In the genomic region with DNA sequence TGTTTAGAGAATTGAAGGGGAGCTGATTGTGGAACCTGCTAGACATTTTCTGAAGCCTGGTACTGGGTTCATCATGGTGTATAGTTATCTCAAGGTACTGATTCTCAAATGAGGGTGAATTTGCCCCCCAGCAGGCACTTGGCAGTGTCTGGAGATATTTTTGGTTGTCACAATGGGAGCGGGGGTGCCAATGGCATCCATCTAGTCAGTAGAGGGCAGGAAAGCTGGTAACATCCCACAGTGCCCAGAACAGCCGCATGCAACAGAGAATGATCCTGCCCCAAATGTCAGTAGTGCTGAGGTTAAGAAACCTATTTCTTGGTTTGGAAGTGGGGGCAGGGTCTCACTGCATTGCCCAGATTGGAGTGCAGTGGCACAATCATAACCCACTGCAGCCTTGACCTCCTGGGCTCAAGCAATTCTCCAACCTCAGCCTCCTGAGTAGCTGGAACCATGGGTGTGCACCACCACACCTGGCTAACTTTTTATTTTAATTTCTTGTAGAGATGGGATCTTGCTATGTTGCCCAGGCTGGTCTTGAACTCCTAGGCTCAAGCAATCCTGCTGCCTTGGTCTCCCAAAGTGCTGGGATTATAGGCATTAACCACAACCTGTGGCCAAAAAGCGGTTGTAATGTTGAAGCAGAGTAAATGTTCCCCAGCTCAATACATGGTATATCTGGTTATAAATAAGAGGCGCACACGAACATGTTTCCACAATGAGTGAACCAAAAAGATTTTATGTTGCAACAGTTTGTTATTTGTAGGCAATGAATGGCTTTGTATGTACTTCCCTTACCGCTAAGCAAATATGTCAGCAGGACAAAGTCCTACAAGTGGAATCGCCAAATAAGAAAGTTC, we compare ENCODE assay signal across 9 cellular contexts.
"Had no signal": no experiment of that assay in that cellular context is flagged by ENCODE, and none has a peak within 500 bp of the region (broad histone marks: within the 10 kb centered on the region; RNA-seq: fewer than 3 reads in every experiment).

No MANE protein-coding gene starts in this region.

- H3K9ac ChIP-seq: GM23248 had no signal

- H3K36me3 ChIP-seq: HAP-1 had no signal

- H3K27ac ChIP-seq: GM23248 had no signal

- H3K9me3 ChIP-seq: HAP-1 had no signal

- H3K4me1 ChIP-seq: HAP-1 had no signal

- H2AFZ ChIP-seq: GM23248 had no signal

- ATAC-seq: HCT116, K562 had no signal

- H3K4me3 ChIP-seq: GM23248, HAP-1, K562 had no signal

- FAIRE-seq: HTR-8/SVneo, K562 had no signal

- DNase-seq: GM23248, GOT3, H7, IMR-90, KG1 had no signal
